ENCODE assay signal across 7 cellular contexts in genomic region chr7:78018541-78019456, GRCh38.
DNase-seq lines count a peak whose midpoint lies in the region; ATAC-seq and TF ChIP-seq lines count a peak whose summit lies in the region.

No MANE protein-coding gene starts in this region.

- H3K4me3 ChIP-seq in ascending aorta (peak overlapping the region; percentile 58 to 74), iPS-11a (ENCODE audit: low read depth, low read length) (peak overlapping the region; percentile 41), skeletal muscle tissue (ENCODE audit: low read length in 3 of 3) (peak overlapping the region; percentile 67 to 75 (median 72))

- H3K9ac ChIP-seq in skeletal muscle tissue (ENCODE audit: low read depth in 1 of 3, low read length in 3 of 3): peak overlapping the region; percentile 52 to 69 (median 69)

- H3K4me1 ChIP-seq in ascending aorta (peaks cover 4 to 10% of the 10 kb centered on the region in 2 donors), skeletal muscle tissue (ENCODE audit: control insufficient read depth in 3 of 3, insufficient read depth in 3 of 3, low read length in 3 of 3) (peaks cover 7 to 15% (median 8%) of the 10 kb centered on the region in 3 donors)

- ATAC-seq in HG02840 (IDR thresholded peaks at IDR 0.05; ENCODE audit: low FRiP score, unreplicated experiment): peak; percentile 23

- intact Hi-C loops in ascending aorta (cut with DNase I): loop anchor here (2.0 to 5.0 kb wide), 5 partner anchors 34 to 1434 kb away; partner anchors contain the start of genes MAGI2, PHTF2 and TMEM60

- TF ChIP-seq CTCF in GM10266 (IDR thresholded peaks at IDR 0.05; ENCODE audit: control insufficient read depth, insufficient read depth, low read depth, missing control alignments) (no peak), ascending aorta (IDR thresholded peaks at IDR 0.05) (peak in 1 of 3 experiments; percentile 31)

- H3K27ac ChIP-seq in ascending aorta (peak overlapping the region; percentile 93 to 94), skeletal muscle tissue (ENCODE audit: low read depth, low read length) (peak overlapping the region; percentile 34)

- no peaks in the 10 kb centered on the region for H3K9me3 ChIP-seq in ascending aorta
- no peaks in the 10 kb centered on the region for H3K9me3 ChIP-seq in skeletal muscle tissue (ENCODE audit: control insufficient read depth in 3 of 3, low read length in 3 of 3)

- H3K27me3 ChIP-seq in ascending aorta: no peaks in the 10 kb centered on the region
- H3K27me3 ChIP-seq in skeletal muscle tissue (ENCODE audit: control insufficient read depth in 3 of 3, insufficient read depth in 3 of 3, low read length in 3 of 3): no peaks in the 10 kb centered on the region

- no peaks in the 10 kb centered on the region for H3K36me3 ChIP-seq in ascending aorta
- no peaks in the 10 kb centered on the region for H3K36me3 ChIP-seq in skeletal muscle tissue (ENCODE audit: control insufficient read depth in 3 of 3, insufficient read depth in 3 of 3, low read length in 3 of 3)

- DNase-seq in GM10266 (ENCODE audit: extremely low spot score): peak; percentile 22
- peak; percentile 22 for DNase-seq in NCI-H446 treated with DMSO at 0.1 percent for 48 hours (lab: John Stamatoyannopoulos, UW)
- DNase-seq in ascending aorta (ENCODE audit: low spot score in 2 of 2): peak in 1 of 2 donors; percentile 77
- no peak for DNase-seq in SKM-1 treated with dmso at 0.1 percent for 144 hours (lab: John Stamatoyannopoulos, UW; ENCODE audit: unreplicated experiment)
